Comparison of ENCODE assay signal across 8 cellular contexts in genomic region chr16:8798535-8799157, GRCh38. TPM values are rescaled to one million over a fixed set of nuclear protein-coding genes. Genes with fewer than 3 reads are reported as not detected.
DNase-seq lines count a peak whose midpoint lies in the region; ATAC-seq and TF ChIP-seq lines count a peak whose summit lies in the region.

No MANE protein-coding gene starts in this region.

- no peaks in the 10 kb centered on the region for H3K27me3 ChIP-seq in CD8-positive, alpha-beta memory T cell (ENCODE audit: insufficient read depth, low read length, poor library complexity, severe bottlenecking)
- H3K27me3 ChIP-seq in osteoblast (ENCODE audit: insufficient read depth, low read length), result no peaks in the 10 kb centered on the region

- no peaks in the 10 kb centered on the region for H3K9me3 Mint-ChIP-seq in CD8-positive, alpha-beta memory T cell

- H3K4me1 Mint-ChIP-seq in CD8-positive, alpha-beta memory T cell, result peaks cover 34 to 69% (median 55%) of the 10 kb centered on the region in 3 donors

- peaks cover 14% of the 10 kb centered on the region for H3K36me3 ChIP-seq in CD8-positive, alpha-beta memory T cell (ENCODE audit: insufficient read depth, low read length)
- H3K36me3 ChIP-seq in osteoblast (ENCODE audit: insufficient read depth, low read length), result peaks cover 33% of the 10 kb centered on the region

- H2AFZ ChIP-seq in osteoblast (ENCODE audit: low read length), result no peak overlapping the region

- H4K20me1 ChIP-seq in osteoblast (ENCODE audit: insufficient read depth, low read length), result peaks cover 31% of the 10 kb centered on the region

- H3K27ac ChIP-seq in CD8-positive, alpha-beta memory T cell (ENCODE audit: low read depth, low read length), result peak overlapping the region; percentile 87
- H3K27ac ChIP-seq in epithelial cell of prostate (peak overlapping the region; percentile 82), osteoblast (ENCODE audit: low read depth, low read length) (peak overlapping the region; percentile 96)

- H3K27me3 Mint-ChIP-seq in CD8-positive, alpha-beta memory T cell, result no peaks in the 10 kb centered on the region

- peak overlapping the region; percentile 94 to 99 (median 96) for H3K4me3 Mint-ChIP-seq in CD8-positive, alpha-beta memory T cell

- peak overlapping the region; percentile 89 for H3K4me2 ChIP-seq in osteoblast (ENCODE audit: insufficient read depth, low read length)

- H3K9me3 ChIP-seq in CD8-positive, alpha-beta memory T cell (ENCODE audit: low read length), result no peaks in the 10 kb centered on the region
- no peaks in the 10 kb centered on the region for H3K9me3 ChIP-seq in osteoblast (ENCODE audit: low read depth, low read length)

- TF ChIP-seq CTCF in osteoblast (IDR thresholded peaks at IDR 0.05; ENCODE audit: extremely low read depth, low read depth, low read length), result no peak

- ATAC-seq in GM19455 (IDR thresholded peaks at IDR 0.05; ENCODE audit: unreplicated experiment) (no peak), HG03025 (IDR thresholded peaks at IDR 0.05; ENCODE audit: low FRiP score, unreplicated experiment) (no peak), GM21423 (IDR thresholded peaks at IDR 0.05; ENCODE audit: unreplicated experiment) (no peak)

- peak overlapping the region; percentile 79 to 96 (median 94) for H3K27ac Mint-ChIP-seq in CD8-positive, alpha-beta memory T cell

- CTCF ChIA-PET in CD8-positive, alpha-beta memory T cell (lab: Charles Lee), result interaction anchor here (1.9 kb wide), 1 partner anchor 82 kb away, joined by 8 read pairs; no protein-coding TSS in a partner anchor

- peaks cover 80% of the 10 kb centered on the region for H3K79me2 ChIP-seq in osteoblast (ENCODE audit: insufficient read depth, low read length)

- POLR2A ChIA-PET in CD8-positive, alpha-beta memory T cell (lab: Charles Lee), result interaction anchor here (2.6 kb wide), 1 partner anchor 69 kb away, joined by 17 read pairs; the partner anchor contains the start of gene CARHSP1

- no peak for DNase-seq in CD8-positive, alpha-beta memory T cell
- DNase-seq in RPMI8226, result peak; percentile 11
- no peak for DNase-seq in epithelial cell of prostate (ENCODE audit: low read depth, low spot score)
- no peak for DNase-seq in osteoblast (ENCODE audit: insufficient read length, low spot score, missing footprints)
- DNase-seq in NCI-H2029 treated with DMSO at 0.1 percent for 48 hours (lab: John Stamatoyannopoulos, UW), result no peak

- H3K4me1 ChIP-seq in CD8-positive, alpha-beta memory T cell (ENCODE audit: insufficient read depth, low read length), result peaks cover 34% of the 10 kb centered on the region
- peaks cover 26% of the 10 kb centered on the region for H3K4me1 ChIP-seq in osteoblast (ENCODE audit: insufficient read depth, low read length)

- H3K4me3 ChIP-seq in CD8-positive, alpha-beta memory T cell (ENCODE audit: low read length), result peak overlapping the region; percentile 90
- peak overlapping the region; percentile 97 for H3K4me3 ChIP-seq in osteoblast (ENCODE audit: insufficient read depth, low read length)

- peaks cover 0 to 43% (median 8%) of the 10 kb centered on the region in 3 donors for H3K36me3 Mint-ChIP-seq in CD8-positive, alpha-beta memory T cell

RNA-seq across cellular contexts. Expression of gene PMM2, which starts 1.0 kb away (rescaled TPM):
- total RNA-seq in CD8-positive, alpha-beta memory T cell, result 10 to 100 TPM; 58.9 to 63.3 TPM
- polyA plus RNA-seq in CD8-positive, alpha-beta memory T cell, result 31.2 TPM
- 39.5 and 42.7 TPM in 2 replicates for total RNA-seq in osteoblast

RNA-seq across cellular contexts. Expression of gene TMEM186, which starts 1.2 kb away (rescaled TPM):
- total RNA-seq in CD8-positive, alpha-beta memory T cell, result 10 to 100 TPM; 15.6 to 16.4 TPM
- 11.8 TPM for polyA plus RNA-seq in CD8-positive, alpha-beta memory T cell
- 3.5 and 4.0 TPM in 2 replicates for total RNA-seq in osteoblast
